31 cellular contexts compared by ENCODE assay signal in the genomic region with DNA sequence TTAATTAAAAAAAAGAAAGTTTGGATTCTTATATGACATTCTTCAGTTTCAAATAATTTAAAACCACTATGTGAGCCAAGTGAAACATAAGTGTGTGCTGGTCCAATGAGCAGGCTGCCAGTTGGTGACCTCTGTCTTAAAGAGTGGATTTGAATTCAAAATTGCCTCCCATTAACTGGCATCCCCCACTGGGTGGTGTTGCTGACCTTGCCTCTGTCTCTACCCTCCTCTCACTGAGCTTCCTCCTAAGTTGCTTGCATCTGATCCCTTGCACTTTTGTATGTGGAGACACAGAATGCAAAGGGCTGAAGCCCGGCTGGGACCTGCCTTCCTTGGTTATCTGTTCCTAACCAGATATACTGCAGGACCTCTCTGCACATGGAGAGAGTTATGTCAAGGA.
A peak's percentile ranks its signal among the peaks of the same experiment; 100 is the strongest.
DNase-seq lines count a peak whose midpoint lies in the region; ATAC-seq and TF ChIP-seq lines count a peak whose summit lies in the region.
"Had no signal": no experiment of that assay in that cellular context is flagged by ENCODE, and none has a peak within 500 bp of the region (broad histone marks: within the 10 kb centered on the region; RNA-seq: fewer than 3 reads in every experiment).

No MANE protein-coding gene starts in this region.

- H3K27ac ChIP-seq in transverse colon: no peak overlapping the region
- H3K27ac ChIP-seq: 22Rv1, ascending aorta, GM23248, heart right ventricle, ovary, PC-9, tibial nerve had no signal

- TF ChIP-seq POLR2A in transverse colon (IDR thresholded peaks at IDR 0.05): no peak

- no peak for ATAC-seq in HG03139 (IDR thresholded peaks at IDR 0.05; ENCODE audit: unreplicated experiment)
- ATAC-seq: CD8-positive, alpha-beta T cell; heart right ventricle; left ventricle myocardium superior; natural killer cell treated with Interleukin-12 subunit alpha and Interleukin-12 subunit beta and Interleukin-15 and Interleukin-18, amount 100 ng/mL, for 72 hours; right cardiac atrium; stimulated activated naive CD8-positive, alpha-beta T cell treated with anti-CD3 and anti-CD28 coated beads, Interleukin-15, Interleukin-2, amounts not matched to agents 100 U/mL and 50 U/mL, for 24 hours had no signal

- no peaks in the 10 kb centered on the region for H3K9me3 ChIP-seq in transverse colon
- H3K9me3 ChIP-seq: ovary had no signal

- WGBS in transverse colon (ENCODE audit: low coverage in 1 of 2), 2 donors: 43% methylated on average over 1 of the region's 1 CpG; no CpG with 5 or more reads in 1 of the 2 donors

- no peak for TF ChIP-seq CTCF in transverse colon (IDR thresholded peaks at IDR 0.05)

- no peak overlapping the region for H3K4me3 ChIP-seq in transverse colon
- H3K4me3 ChIP-seq: ascending aorta, GM23248, heart right ventricle, ovary, PC-9, tibial nerve had no signal

- no peaks in the 10 kb centered on the region for H3K36me3 ChIP-seq in transverse colon
- H3K36me3 ChIP-seq: ascending aorta, heart right ventricle, ovary, tibial nerve had no signal

- peak; percentile 28 for DNase-seq in DMS 273 (lab: John Stamatoyannopoulos, UW; ENCODE audit: unreplicated experiment)
- no peak for DNase-seq in DMS 273 treated with DMSO at 0.1 percent for 48 hours (lab: John Stamatoyannopoulos, UW)
- DNase-seq in astrocyte of the hippocampus (ENCODE audit: low read depth, low spot score): peak; percentile 4
- peak; percentile 10 for DNase-seq in inferior parietal cortex (ENCODE audit: extremely low spot score)
- DNase-seq in superior temporal gyrus (ENCODE audit: extremely low spot score): peak; percentile 39
- DNase-seq in H4 (ENCODE audit: low spot score): no peak
- no peak for DNase-seq in transverse colon
- DNase-seq: activated CD4-positive, alpha-beta memory T cell treated with anti-CD3 and anti-CD28 coated beads, Interleukin-2, amount 10 ng/mL, durations not matched to agents 7 days and 5 days; activated CD4-positive, CD25-positive, alpha-beta regulatory T cell treated with anti-CD3 and anti-CD28 coated beads, Interleukin-2, amount 50 U/mL, for 72 hours; activated effector memory CD4-positive, alpha-beta T cell treated with Interleukin-2 at 50 U/mL for 16 hours; activated naive CD8-positive, alpha-beta T cell treated with anti-CD3 and anti-CD28 coated beads for 36 hours; CD8-positive, alpha-beta T cell; central memory CD4-positive, alpha-beta T cell; dermis blood vessel endothelial cell; GM23248; heart right ventricle; left ventricle myocardium superior; NCI-H2081 treated with DMSO at 0.1 percent for 48 hours; NCI-H774; ovary; PC-9; right cardiac atrium; SHP77 treated with DMSO at 0.1 percent for 48 hours; stimulated activated naive CD8-positive, alpha-beta T cell treated with anti-CD3 and anti-CD28 coated beads, Interleukin-15, Interleukin-2, amounts not matched to agents 100 U/mL and 50 U/mL, for 24 hours; SW 1271; T1000 had no signal

- TF ChIP-seq EP300 in transverse colon (IDR thresholded peaks at IDR 0.05; ENCODE audit: low read depth): no peak

- intact Hi-C loops in transverse colon (cut with DNase I; ENCODE audit: low total_unique reads): no loop called here

- H3K4me1 ChIP-seq in transverse colon: no peaks in the 10 kb centered on the region
- H3K4me1 ChIP-seq: ascending aorta, heart right ventricle, tibial nerve had no signal

- H3K27me3 ChIP-seq in transverse colon: no peaks in the 10 kb centered on the region
- H3K27me3 ChIP-seq: ascending aorta, ovary, tibial nerve had no signal

- in situ Hi-C loops in transverse colon (cut with MboI; ENCODE audit: low pct_ligation_motif_present in 1 of 4, low pct_unique_long_range_greater_than_20kb in 1 of 4, low sequenced_read_pairs in 3 of 4): no loop called here

Comparison
In these comparisons a context has a peak if more than half of its experiments do, and no peak if none do; other contexts are left out.
1. DNase-seq: peak in DMS 273 (single experiment), astrocyte of the hippocampus (single experiment), inferior parietal cortex (single experiment) and superior temporal gyrus (single experiment); none in DMS 273 treated with DMSO at 0.1 percent for 48 hours (single experiment), H4 (single experiment) and transverse colon (single experiment).